In the genomic region with DNA sequence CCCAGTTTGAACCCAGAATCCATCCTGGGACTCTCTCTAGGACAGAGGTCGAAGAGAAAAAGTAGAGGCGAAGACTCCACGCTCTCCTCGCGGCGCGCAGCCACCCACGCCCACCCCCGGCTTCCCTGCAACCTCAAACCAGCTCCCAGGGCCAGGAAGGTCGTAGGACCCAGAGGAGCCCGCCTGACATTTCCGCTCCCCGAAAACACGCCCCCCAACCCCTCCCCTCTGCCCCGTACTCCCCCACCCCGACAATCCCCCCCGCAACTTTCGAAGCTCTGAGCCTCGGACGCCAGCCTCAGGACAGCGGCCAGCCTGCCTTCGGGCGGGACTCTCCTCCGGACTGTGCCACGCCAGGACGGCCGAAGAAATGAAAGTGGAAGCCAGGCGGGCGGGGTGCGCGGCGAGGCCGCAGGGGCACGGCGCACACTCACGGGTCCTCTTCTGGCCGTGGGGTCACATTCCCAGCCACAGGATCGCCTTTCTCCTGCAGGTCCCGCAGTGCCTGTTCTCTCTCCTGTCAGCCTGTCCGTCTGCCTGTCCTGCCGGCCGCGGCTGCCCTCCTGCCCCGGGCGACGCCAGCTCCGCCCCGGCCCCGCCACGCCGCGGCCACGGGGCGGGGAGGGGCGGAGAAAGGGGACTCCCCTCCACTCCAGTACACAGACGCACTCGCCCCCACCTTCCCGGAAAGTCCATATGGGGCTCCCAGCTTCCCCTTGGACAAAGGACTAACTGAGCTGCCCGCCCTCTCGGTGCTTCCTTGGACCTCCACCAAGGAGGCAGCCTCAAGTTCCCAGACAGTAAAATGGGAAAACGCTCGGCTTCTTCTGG, we compare ENCODE assay signal across 8 cellular contexts. TPM values are rescaled to one million over a fixed set of nuclear protein-coding genes. Genes with fewer than 3 reads are reported as not detected.
DNase-seq lines count a peak whose midpoint lies in the region; ATAC-seq and TF ChIP-seq lines count a peak whose summit lies in the region.

TSS of gene MOB3C (minus strand) at position 535 of the 831 bp plus-strand sequence. CDS start 3,490 bp downstream, outside the sequence.

- peak within 1 kb of the TSS; percentile 88 for H3K4me3 ChIP-seq in AG04449 (ENCODE audit: low read depth, low read length)
- H3K4me3 ChIP-seq in SJCRH30 = peak within 1 kb of the TSS; percentile 80
- peak within 1 kb of the TSS; percentile 92 for H3K4me3 ChIP-seq in suprapubic skin

- H3K9me3 ChIP-seq in SJCRH30 (replicated peaks) = no peaks in the 10 kb centered on the region
- no peaks in the 10 kb centered on the region for H3K9me3 ChIP-seq in suprapubic skin

- peaks cover 5% of the 10 kb centered on the region for H3K4me1 ChIP-seq in SJCRH30
- H3K4me1 ChIP-seq in suprapubic skin = peaks cover 58% of the 10 kb centered on the region

- H3K27ac ChIP-seq in SJCRH30 (no peak within 1 kb of the TSS), suprapubic skin (peak within 1 kb of the TSS; percentile 93)

- H3K9me3 Mint-ChIP-seq in activated naive CD4-positive, alpha-beta T cell treated with anti-CD3 and anti-CD28 coated beads, Interleukin-2, amount 10 ng/mL, durations not matched to agents 7 days and 5 days = no peaks in the 10 kb centered on the region

- ATAC-seq in GM18907 (IDR thresholded peaks at IDR 0.05; ENCODE audit: unreplicated experiment) (peak; percentile 57), HG03139 (IDR thresholded peaks at IDR 0.05; ENCODE audit: unreplicated experiment) (peak; percentile 55)

- no peak for TF ChIP-seq EP300 in suprapubic skin (IDR thresholded peaks at IDR 0.05)

- no peaks in the 10 kb centered on the region for H3K36me3 ChIP-seq in SJCRH30
- peaks cover 2% of the 10 kb centered on the region for H3K36me3 ChIP-seq in suprapubic skin

- POLR2A ChIA-PET in AG04449 (lab: Yijun Ruan, JAX) = interaction anchor here (0.7 to 1.3 kb wide), 6 partner anchors 10 to 52 kb away, joined by 3 to 10 read pairs (median 4); partner anchors contain the start of gene MKNK1

- no peaks in the 10 kb centered on the region for H3K27me3 ChIP-seq in SJCRH30
- H3K27me3 ChIP-seq in suprapubic skin = no peaks in the 10 kb centered on the region

- peaks cover 10% of the 10 kb centered on the region for H3K36me3 Mint-ChIP-seq in activated naive CD4-positive, alpha-beta T cell treated with anti-CD3 and anti-CD28 coated beads, Interleukin-2, amount 10 ng/mL, durations not matched to agents 7 days and 5 days

- TF ChIP-seq POLR2A in suprapubic skin (IDR thresholded peaks at IDR 0.05) = peak in 1 of 2 donors; percentile 71

- WGBS in suprapubic skin = 1% methylated on average over 15 of the region's 62 CpGs

- H3K27ac Mint-ChIP-seq in activated naive CD4-positive, alpha-beta T cell treated with anti-CD3 and anti-CD28 coated beads, Interleukin-2, amount 10 ng/mL, durations not matched to agents 7 days and 5 days = peak within 1 kb of the TSS; percentile 86

- TF ChIP-seq CTCF in AG04449 (IDR thresholded peaks at IDR 0.05; ENCODE audit: insufficient read depth, low read length, missing control alignments) (no peak), suprapubic skin (IDR thresholded peaks at IDR 0.05) (no peak)

- CTCF ChIA-PET in AG04449 (lab: Yijun Ruan, JAX) = interaction anchor here (0.7 to 3.7 kb wide), 6 partner anchors 12 to 172 kb away, joined by 3 to 23 read pairs (median 4); partner anchors contain the start of gene MKNK1
- CTCF ChIA-PET in activated naive CD4-positive, alpha-beta T cell treated with anti-CD3 and anti-CD28 coated beads, Interleukin-2, amount 10 ng/mL, durations not matched to agents 7 days and 5 days (lab: Charles Lee) = interaction anchor here (0.9 to 3.4 kb wide), 4 partner anchors 12 to 563 kb away, joined by 3 to 22 read pairs (median 3); partner anchors contain the start of gene MKNK1

- peaks cover 56% of the 10 kb centered on the region for H3K4me1 Mint-ChIP-seq in activated naive CD4-positive, alpha-beta T cell treated with anti-CD3 and anti-CD28 coated beads, Interleukin-2, amount 10 ng/mL, durations not matched to agents 7 days and 5 days

- H3K27me3 Mint-ChIP-seq in activated naive CD4-positive, alpha-beta T cell treated with anti-CD3 and anti-CD28 coated beads, Interleukin-2, amount 10 ng/mL, durations not matched to agents 7 days and 5 days = peaks cover 31% of the 10 kb centered on the region

- DNase-seq in AG04449 (ENCODE audit: low read depth, low spot score) (peak; percentile 28), SJCRH30 (peak; percentile 77 to 83), germinal center (ENCODE audit: low spot score) (peak; percentile 70), occipital lobe (lab: John Stamatoyannopoulos, UW) (peak; percentile 67), suprapubic skin (ENCODE audit: low spot score in 2 of 2) (peak; percentile 88 to 89)
- DNase-seq in activated naive CD4-positive, alpha-beta T cell treated with anti-CD3 and anti-CD28 coated beads, Interleukin-2, amount 10 ng/mL, durations not matched to agents 7 days and 5 days = peak; percentile 83

- H3K4me3 Mint-ChIP-seq in activated naive CD4-positive, alpha-beta T cell treated with anti-CD3 and anti-CD28 coated beads, Interleukin-2, amount 10 ng/mL, durations not matched to agents 7 days and 5 days = peak within 1 kb of the TSS; percentile 91

RNA-seq across cellular contexts. Expression of gene MOB3C, which starts in this region (rescaled TPM):
- 3.5 and 4.3 TPM in 2 replicates for total RNA-seq in SJCRH30 (2014; rRNA removed; shearing (Covaris generic))
- 2.2 TPM for total RNA-seq in occipital lobe
- 10 to 100 TPM in 3 of 4 donors, 1 to 10 TPM in 1; 8.0 to 14.1 (median 11.6) TPM for total RNA-seq in suprapubic skin

Comparison
In these comparisons a context has a peak if more than half of its experiments do, and no peak if none do; other contexts are left out.
1. DNase-seq: peak in every context shown above with its lines; median percentile 88 in suprapubic skin; 83 in activated naive CD4-positive, alpha-beta T cell treated with anti-CD3 and anti-CD28 coated beads, Interleukin-2, amount 10 ng/mL, durations not matched to agents 7 days and 5 days; 80 in SJCRH30; 70 in germinal center; 67 in occipital lobe; 28 in AG04449.